8 cellular contexts compared by ENCODE assay signal in the genomic region with DNA sequence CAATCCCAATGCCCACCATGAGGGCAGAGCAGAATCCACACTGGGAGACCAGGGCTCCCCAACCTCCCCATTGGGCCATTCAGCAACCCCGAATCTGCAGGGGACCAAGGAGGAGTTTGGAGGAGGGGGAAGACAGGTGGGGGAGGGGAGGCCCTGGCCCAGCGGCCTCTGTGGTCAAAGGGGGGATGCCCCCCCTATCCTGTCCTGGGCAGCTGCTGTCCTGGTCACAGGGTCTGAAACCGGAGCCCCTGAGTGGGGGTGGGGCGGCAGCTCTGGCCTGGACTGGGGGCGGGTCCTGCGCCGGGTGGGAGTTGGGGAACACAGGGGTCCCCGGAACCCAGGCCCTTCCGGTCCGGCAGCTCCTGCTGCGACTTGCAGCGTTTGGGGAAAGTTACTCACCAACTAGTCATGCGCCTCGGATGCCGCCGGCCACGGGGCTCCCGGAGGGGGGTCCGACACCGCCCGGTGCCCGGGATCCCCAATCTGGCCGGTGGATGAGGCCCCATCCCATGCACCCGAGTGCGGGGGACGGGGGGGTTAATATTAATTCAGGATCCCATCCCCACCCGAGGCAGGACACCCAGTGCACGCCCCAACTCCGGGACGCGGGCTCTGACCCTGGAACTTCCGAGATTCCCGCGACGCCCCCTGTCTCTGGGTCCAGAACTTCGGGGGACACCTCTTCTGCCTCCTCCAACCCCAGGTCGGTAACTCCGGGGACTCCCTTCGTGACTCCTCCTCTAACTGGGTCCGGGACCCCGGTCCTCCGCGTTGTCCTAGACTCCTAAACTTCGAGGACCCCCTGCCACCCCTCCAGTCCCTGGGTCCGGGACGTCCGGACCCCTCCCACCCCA. TPM values are rescaled to one million over a fixed set of nuclear protein-coding genes. Genes with fewer than 3 reads are reported as not detected.
DNase-seq lines count a peak whose midpoint lies in the region; ATAC-seq and TF ChIP-seq lines count a peak whose summit lies in the region.

No MANE protein-coding gene starts in this region.

- no peaks in the 10 kb centered on the region for H3K9me3 ChIP-seq in neutrophil

- no peak overlapping the region for H3K27ac Mint-ChIP-seq in activated naive CD4-positive, alpha-beta T cell treated with anti-CD3 and anti-CD28 coated beads, Interleukin-2, amount 50 U/mL, for 24 hours
- H3K27ac Mint-ChIP-seq in activated T-cell treated with anti-CD3 and anti-CD28 coated beads, Interleukin-2, amount 50 U/mL, for 24 hours: no peak overlapping the region
- peak overlapping the region; percentile 95 for H3K27ac Mint-ChIP-seq in glutamatergic neuron (ENCODE audit: unreplicated experiment)

- H3K27me3 ChIP-seq in neutrophil: no peaks in the 10 kb centered on the region

- H3K4me1 Mint-ChIP-seq in activated naive CD4-positive, alpha-beta T cell treated with anti-CD3 and anti-CD28 coated beads, Interleukin-2, amount 50 U/mL, for 24 hours: peaks cover 7% of the 10 kb centered on the region
- H3K4me1 Mint-ChIP-seq in activated T-cell treated with anti-CD3 and anti-CD28 coated beads, Interleukin-2, amount 50 U/mL, for 24 hours (ENCODE audit: low read depth): peaks cover 7% of the 10 kb centered on the region
- peaks cover 12% of the 10 kb centered on the region for H3K4me1 Mint-ChIP-seq in glutamatergic neuron (ENCODE audit: low read depth, unreplicated experiment)

- H3K36me3 Mint-ChIP-seq in activated naive CD4-positive, alpha-beta T cell treated with anti-CD3 and anti-CD28 coated beads, Interleukin-2, amount 50 U/mL, for 24 hours: no peaks in the 10 kb centered on the region
- no peaks in the 10 kb centered on the region for H3K36me3 Mint-ChIP-seq in activated T-cell treated with anti-CD3 and anti-CD28 coated beads, Interleukin-2, amount 50 U/mL, for 24 hours (ENCODE audit: low read depth)
- no peaks in the 10 kb centered on the region for H3K36me3 Mint-ChIP-seq in glutamatergic neuron (ENCODE audit: unreplicated experiment)

- ATAC-seq in HG03457 (IDR thresholded peaks at IDR 0.05; ENCODE audit: unreplicated experiment) (no peak), HG03469 (IDR thresholded peaks at IDR 0.05; ENCODE audit: unreplicated experiment) (no peak)

- TF ChIP-seq CTCF in glutamatergic neuron (IDR thresholded peaks at IDR 0.05; ENCODE audit: partially characterized antibody, unreplicated experiment) (no peak), neutrophil (IDR thresholded peaks at IDR 0.05) (no peak)

- no peaks in the 10 kb centered on the region for H3K9me3 Mint-ChIP-seq in activated naive CD4-positive, alpha-beta T cell treated with anti-CD3 and anti-CD28 coated beads, Interleukin-2, amount 50 U/mL, for 24 hours
- no peaks in the 10 kb centered on the region for H3K9me3 Mint-ChIP-seq in activated T-cell treated with anti-CD3 and anti-CD28 coated beads, Interleukin-2, amount 50 U/mL, for 24 hours
- H3K9me3 Mint-ChIP-seq in glutamatergic neuron (ENCODE audit: unreplicated experiment): peaks cover 11% of the 10 kb centered on the region

- peak overlapping the region; percentile 67 for H3K4me3 Mint-ChIP-seq in activated naive CD4-positive, alpha-beta T cell treated with anti-CD3 and anti-CD28 coated beads, Interleukin-2, amount 50 U/mL, for 24 hours
- peak overlapping the region; percentile 66 for H3K4me3 Mint-ChIP-seq in activated T-cell treated with anti-CD3 and anti-CD28 coated beads, Interleukin-2, amount 50 U/mL, for 24 hours
- H3K4me3 Mint-ChIP-seq in glutamatergic neuron (ENCODE audit: unreplicated experiment): peak overlapping the region; percentile 95

- no peak for DNase-seq in activated naive CD4-positive, alpha-beta T cell treated with Interleukin-2 at 50 U/mL for 16 hours
- DNase-seq in activated T-cell treated with anti-CD3 and anti-CD28 coated beads, Interleukin-2, amount 50 U/mL, for 24 hours: no peak
- DNase-seq in glutamatergic neuron: peak; percentile 74
- DNase-seq in T-helper 9 cell: no peak

- peaks cover 22% of the 10 kb centered on the region for H3K36me3 ChIP-seq in neutrophil

- H3K27ac ChIP-seq in neutrophil: peak overlapping the region; percentile 58

- peaks cover 14% of the 10 kb centered on the region for H3K27me3 Mint-ChIP-seq in activated naive CD4-positive, alpha-beta T cell treated with anti-CD3 and anti-CD28 coated beads, Interleukin-2, amount 50 U/mL, for 24 hours
- H3K27me3 Mint-ChIP-seq in activated T-cell treated with anti-CD3 and anti-CD28 coated beads, Interleukin-2, amount 50 U/mL, for 24 hours: peaks cover 33% of the 10 kb centered on the region
- H3K27me3 Mint-ChIP-seq in glutamatergic neuron (ENCODE audit: unreplicated experiment): peaks cover 14% of the 10 kb centered on the region

- H3K4me1 ChIP-seq in neutrophil (ENCODE audit: control insufficient read depth in 1 of 2, insufficient read depth in 1 of 2, low read depth in 1 of 2, low read length in 1 of 2): peaks cover 23 to 29% of the 10 kb centered on the region in 2 experiments

- peak overlapping the region; percentile 74 to 78 for H3K4me3 ChIP-seq in neutrophil (ENCODE audit: low read depth in 1 of 2, low read length in 1 of 2)

RNA-seq across cellular contexts. Expression of a gene that starts 0.9 kb away (rescaled TPM):
- total RNA-seq in glutamatergic neuron (ENCODE audit: unreplicated experiment): 217 TPM

RNA-seq across cellular contexts. Expression of a gene that starts 20.6 kb away (rescaled TPM):
- total RNA-seq in glutamatergic neuron (ENCODE audit: unreplicated experiment): 51.4 TPM

RNA-seq across cellular contexts. Expression of a gene that starts 21.0 kb away (rescaled TPM):
- total RNA-seq in glutamatergic neuron (ENCODE audit: unreplicated experiment): 177 TPM

RNA-seq across cellular contexts. Expression of a gene that starts 44.2 kb away (rescaled TPM):
- 15.3 TPM for total RNA-seq in glutamatergic neuron (ENCODE audit: unreplicated experiment)
